In the genomic region with DNA sequence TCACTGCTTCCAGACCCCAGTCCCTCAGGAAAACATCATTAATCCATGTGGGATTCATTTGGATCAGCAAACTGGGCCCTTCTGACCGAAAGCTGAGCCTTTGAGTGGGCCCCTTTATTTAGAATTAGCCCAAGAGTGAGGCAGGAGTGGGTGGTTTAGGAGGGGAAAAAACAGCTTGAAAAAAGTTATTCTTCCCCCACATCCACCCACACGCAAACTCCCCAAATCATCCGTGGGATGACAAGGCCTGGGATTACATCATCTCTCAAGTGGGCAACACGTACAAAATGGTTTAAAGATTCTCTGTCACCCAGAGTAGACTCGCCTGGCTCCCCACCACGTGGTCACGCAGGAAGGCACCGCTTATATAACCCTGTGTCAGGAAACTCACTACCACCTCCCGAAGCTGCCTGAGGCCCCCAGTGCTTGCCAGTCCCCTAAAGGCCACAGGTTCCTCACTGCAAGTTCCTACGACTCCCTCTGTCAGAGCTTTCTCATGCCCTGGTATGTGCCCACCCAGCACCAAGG, we compare ENCODE assay signal across 25 cellular contexts. TPM values are rescaled to one million over a fixed set of nuclear protein-coding genes. Genes with fewer than 3 reads are reported as not detected.
"Had no signal": no experiment of that assay in that cellular context is flagged by ENCODE, and none has a peak within 500 bp of the region (broad histone marks: within the 10 kb centered on the region; RNA-seq: fewer than 3 reads in every experiment).

No MANE protein-coding gene starts in this region.

- H3K9me3 ChIP-seq: heart right ventricle, left ventricle myocardium inferior, pancreas, psoas muscle, suprapubic skin, thoracic aorta, tibial artery, upper lobe of right lung had no signal

- ATAC-seq: heart right ventricle; natural killer cell; pancreas; psoas muscle; sciatic nerve; stimulated activated effector memory CD8-positive, alpha-beta T cell treated with anti-CD3 and anti-CD28 coated beads, Interleukin-12 subunit alpha, Interleukin-12 subunit beta, amount 100 ng/mL, for 72 hours; upper lobe of right lung had no signal

- H3K27me3 ChIP-seq: pancreas, upper lobe of right lung had no signal

- H3K4me3 Mint-ChIP-seq: mesothelial cell of epicardium; naive B cell; natural killer cell; stimulated activated effector memory CD8-positive, alpha-beta T cell treated with anti-CD3 and anti-CD28 coated beads, Interleukin-12 subunit alpha, Interleukin-12 subunit beta, amount 100 ng/mL, for 72 hours; stimulated activated naive CD8-positive, alpha-beta T cell treated with anti-CD3 and anti-CD28 coated beads, Interleukin-15, Interleukin-2, amounts not matched to agents 100 ng/mL and 50 ng/mL, for 24 hours had no signal

- H3K9me3 Mint-ChIP-seq: mesothelial cell of epicardium; natural killer cell; stimulated activated effector memory CD8-positive, alpha-beta T cell treated with anti-CD3 and anti-CD28 coated beads, Interleukin-12 subunit alpha, Interleukin-12 subunit beta, amount 100 ng/mL, for 72 hours; stimulated activated naive CD8-positive, alpha-beta T cell treated with anti-CD3 and anti-CD28 coated beads, Interleukin-15, Interleukin-2, amounts not matched to agents 100 ng/mL and 50 ng/mL, for 24 hours had no signal

- H3K36me3 ChIP-seq: heart right ventricle, left ventricle myocardium inferior, pancreas, suprapubic skin, thoracic aorta, tibial artery, upper lobe of right lung had no signal

- H3K4me3 ChIP-seq: heart right ventricle, hepatocyte, left ventricle myocardium inferior, lung, pancreas, psoas muscle, skin epidermis, suprapubic skin, thoracic aorta, tibial artery, upper lobe of right lung had no signal

- H3K4me1 ChIP-seq: heart right ventricle, left ventricle myocardium inferior, pancreas, psoas muscle, suprapubic skin, tibial artery, upper lobe of right lung had no signal

- FAIRE-seq: pancreas, urothelium cell line had no signal

- DNase-seq: heart right ventricle; islet precursor cell; left ventricle myocardium inferior; mesendoderm; naive B cell; natural killer cell; pancreas; psoas muscle; stimulated activated CD4-positive, alpha-beta T cell treated with anti-CD3 and anti-CD28 coated beads, Interleukin-12 subunit alpha, Interleukin-12 subunit beta, amount 100 ng/mL, for 4 hours; stimulated activated CD4-positive, alpha-beta T cell treated with anti-CD3 and anti-CD28 coated beads, Interleukin-15, amount 100 ng/mL, for 24 hours; stimulated activated CD4-positive, alpha-beta T cell treated with anti-CD3 and anti-CD28 coated beads, Interleukin-4, amount 100 ng/mL, for 24 hours; stimulated activated naive CD4-positive, alpha-beta T cell; tibial artery; trophoblast cell; upper lobe of right lung had no signal

- H3K4me1 Mint-ChIP-seq: mesothelial cell of epicardium, naive B cell, natural killer cell had no signal

- H3K27ac ChIP-seq: heart right ventricle, hepatocyte, left ventricle myocardium inferior, pancreas, psoas muscle, skin epidermis, suprapubic skin, thoracic aorta, tibial artery, upper lobe of right lung had no signal

- H3K4me2 ChIP-seq: hepatocyte had no signal

- H3K27ac Mint-ChIP-seq: mesothelial cell of epicardium; natural killer cell; stimulated activated effector memory CD8-positive, alpha-beta T cell treated with anti-CD3 and anti-CD28 coated beads, Interleukin-12 subunit alpha, Interleukin-12 subunit beta, amount 100 ng/mL, for 72 hours; stimulated activated naive CD8-positive, alpha-beta T cell treated with anti-CD3 and anti-CD28 coated beads, Interleukin-15, Interleukin-2, amounts not matched to agents 100 ng/mL and 50 ng/mL, for 24 hours had no signal

- H3K36me3 Mint-ChIP-seq: mesothelial cell of epicardium, naive B cell, natural killer cell had no signal

RNA-seq across cellular contexts. Expression of a gene that starts 27.6 kb away (rescaled TPM):
- polyA plus RNA-seq: heart right ventricle, hepatocyte had no signal
